Comparison of ENCODE assay signal across 8 cellular contexts in the genomic region with DNA sequence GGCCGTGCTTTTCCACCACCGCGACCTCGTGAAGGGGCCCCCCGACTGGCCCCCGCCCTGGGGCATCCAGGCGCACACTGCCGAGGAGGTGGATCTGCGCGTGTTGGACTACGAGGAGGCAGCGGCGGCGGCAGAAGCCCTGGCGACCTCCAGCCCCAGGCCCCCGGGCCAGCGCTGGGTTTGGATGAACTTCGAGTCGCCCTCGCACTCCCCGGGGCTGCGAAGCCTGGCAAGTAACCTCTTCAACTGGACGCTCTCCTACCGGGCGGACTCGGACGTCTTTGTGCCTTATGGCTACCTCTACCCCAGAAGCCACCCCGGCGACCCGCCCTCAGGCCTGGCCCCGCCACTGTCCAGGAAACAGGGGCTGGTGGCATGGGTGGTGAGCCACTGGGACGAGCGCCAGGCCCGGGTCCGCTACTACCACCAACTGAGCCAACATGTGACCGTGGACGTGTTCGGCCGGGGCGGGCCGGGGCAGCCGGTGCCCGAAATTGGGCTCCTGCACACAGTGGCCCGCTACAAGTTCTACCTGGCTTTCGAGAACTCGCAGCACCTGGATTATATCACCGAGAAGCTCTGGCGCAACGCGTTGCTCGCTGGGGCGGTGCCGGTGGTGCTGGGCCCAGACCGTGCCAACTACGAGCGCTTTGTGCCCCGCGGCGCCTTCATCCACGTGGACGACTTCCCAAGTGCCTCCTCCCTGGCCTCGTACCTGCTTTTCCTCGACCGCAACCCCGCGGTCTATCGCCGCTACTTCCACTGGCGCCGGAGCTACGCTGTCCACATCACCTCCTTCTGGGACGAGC.
DNase-seq lines count a peak whose midpoint lies in the region; ATAC-seq and TF ChIP-seq lines count a peak whose summit lies in the region.

No MANE protein-coding gene starts in this region.

- ATAC-seq in stimulated activated naive B cell treated with anti-CD40 and anti-IgM and Interleukin-4, amounts not matched to agents 10 μg/mL and 1 μg/mL and 100 μg/mL, for 72 hours (replicated peaks), result no peak

- H3K4me3 ChIP-seq in astrocyte of the cerebellum (ENCODE audit: low read depth, low read length), result peak overlapping the region; percentile 47

- peaks cover 17% of the 10 kb centered on the region for H3K36me3 Mint-ChIP-seq in activated naive CD4-positive, alpha-beta T cell treated with anti-CD3 and anti-CD28 coated beads, Interleukin-2, amount 10 ng/mL, durations not matched to agents 7 days and 5 days
- H3K36me3 Mint-ChIP-seq in stimulated activated naive B cell treated with anti-CD40 and anti-IgM and Interleukin-4, amounts not matched to agents 10 μg/mL and 1 μg/mL and 100 μg/mL, for 72 hours, result peaks cover 8 to 13% of the 10 kb centered on the region in 2 donors

- peaks cover 40% of the 10 kb centered on the region for H3K4me1 Mint-ChIP-seq in activated naive CD4-positive, alpha-beta T cell treated with anti-CD3 and anti-CD28 coated beads, Interleukin-2, amount 10 ng/mL, durations not matched to agents 7 days and 5 days
- peaks cover 12 to 36% of the 10 kb centered on the region in 2 donors for H3K4me1 Mint-ChIP-seq in stimulated activated naive B cell treated with anti-CD40 and anti-IgM and Interleukin-4, amounts not matched to agents 10 μg/mL and 1 μg/mL and 100 μg/mL, for 72 hours

- in situ Hi-C loops in astrocyte of the cerebellum (cut with HindIII; ENCODE audit: low sequenced_read_pairs), result no loop called here

- no peak for DNase-seq in activated naive CD4-positive, alpha-beta T cell treated with anti-CD3 and anti-CD28 coated beads, Interleukin-2, amount 10 ng/mL, durations not matched to agents 7 days and 5 days
- no peak for DNase-seq in activated naive CD4-positive, alpha-beta T cell treated with Interleukin-2 at 50 U/mL for 16 hours
- DNase-seq in astrocyte of the cerebellum (ENCODE audit: low read depth) (no peak), islet precursor cell (peak; percentile 70), HPDE6-E6E7 (ENCODE audit: extremely low spot score) (no peak), AML-193 (lab: John Stamatoyannopoulos, UW) (no peak)
- DNase-seq in stimulated activated naive B cell treated with anti-CD40 and anti-IgM and Interleukin-4, amounts not matched to agents 10 μg/mL and 1 μg/mL and 100 μg/mL, for 72 hours, result no peak
- DNase-seq in NK-92 treated with Interleukin-12 subunit alpha and Interleukin-12 subunit beta, amount 100 ng/mL, for 24 hours (lab: John Stamatoyannopoulos, UW), result no peak

- TF ChIP-seq CTCF in astrocyte of the cerebellum (IDR thresholded peaks at IDR 0.05; ENCODE audit: low read depth, low read length, missing control alignments), result no peak

- H3K4me3 Mint-ChIP-seq in activated naive CD4-positive, alpha-beta T cell treated with anti-CD3 and anti-CD28 coated beads, Interleukin-2, amount 10 ng/mL, durations not matched to agents 7 days and 5 days, result peak overlapping the region; percentile 71
- H3K4me3 Mint-ChIP-seq in stimulated activated naive B cell treated with anti-CD40 and anti-IgM and Interleukin-4, amounts not matched to agents 10 μg/mL and 1 μg/mL and 100 μg/mL, for 72 hours, result peak overlapping the region; percentile 79 to 98

- CTCF ChIA-PET in activated naive CD4-positive, alpha-beta T cell treated with anti-CD3 and anti-CD28 coated beads, Interleukin-2, amount 10 ng/mL, durations not matched to agents 7 days and 5 days (lab: Charles Lee), result interaction anchor here (1.1 kb wide), 2 partner anchors 21 to 27 kb away, joined by 4 to 5 read pairs; no protein-coding TSS in a partner anchor

- H3K27me3 Mint-ChIP-seq in activated naive CD4-positive, alpha-beta T cell treated with anti-CD3 and anti-CD28 coated beads, Interleukin-2, amount 10 ng/mL, durations not matched to agents 7 days and 5 days, result peaks cover 3% of the 10 kb centered on the region
- H3K27me3 Mint-ChIP-seq in stimulated activated naive B cell treated with anti-CD40 and anti-IgM and Interleukin-4, amounts not matched to agents 10 μg/mL and 1 μg/mL and 100 μg/mL, for 72 hours, result peaks cover 0 to 4% of the 10 kb centered on the region in 2 donors

- H3K27ac Mint-ChIP-seq in activated naive CD4-positive, alpha-beta T cell treated with anti-CD3 and anti-CD28 coated beads, Interleukin-2, amount 10 ng/mL, durations not matched to agents 7 days and 5 days, result peak overlapping the region; percentile 78
- H3K27ac Mint-ChIP-seq in stimulated activated naive B cell treated with anti-CD40 and anti-IgM and Interleukin-4, amounts not matched to agents 10 μg/mL and 1 μg/mL and 100 μg/mL, for 72 hours, result peak overlapping the region; percentile 75

- H3K9me3 Mint-ChIP-seq in activated naive CD4-positive, alpha-beta T cell treated with anti-CD3 and anti-CD28 coated beads, Interleukin-2, amount 10 ng/mL, durations not matched to agents 7 days and 5 days, result no peaks in the 10 kb centered on the region
- no peaks in the 10 kb centered on the region for H3K9me3 Mint-ChIP-seq in stimulated activated naive B cell treated with anti-CD40 and anti-IgM and Interleukin-4, amounts not matched to agents 10 μg/mL and 1 μg/mL and 100 μg/mL, for 72 hours
